1 cellular context compared by ENCODE assay signal in the genomic region with DNA sequence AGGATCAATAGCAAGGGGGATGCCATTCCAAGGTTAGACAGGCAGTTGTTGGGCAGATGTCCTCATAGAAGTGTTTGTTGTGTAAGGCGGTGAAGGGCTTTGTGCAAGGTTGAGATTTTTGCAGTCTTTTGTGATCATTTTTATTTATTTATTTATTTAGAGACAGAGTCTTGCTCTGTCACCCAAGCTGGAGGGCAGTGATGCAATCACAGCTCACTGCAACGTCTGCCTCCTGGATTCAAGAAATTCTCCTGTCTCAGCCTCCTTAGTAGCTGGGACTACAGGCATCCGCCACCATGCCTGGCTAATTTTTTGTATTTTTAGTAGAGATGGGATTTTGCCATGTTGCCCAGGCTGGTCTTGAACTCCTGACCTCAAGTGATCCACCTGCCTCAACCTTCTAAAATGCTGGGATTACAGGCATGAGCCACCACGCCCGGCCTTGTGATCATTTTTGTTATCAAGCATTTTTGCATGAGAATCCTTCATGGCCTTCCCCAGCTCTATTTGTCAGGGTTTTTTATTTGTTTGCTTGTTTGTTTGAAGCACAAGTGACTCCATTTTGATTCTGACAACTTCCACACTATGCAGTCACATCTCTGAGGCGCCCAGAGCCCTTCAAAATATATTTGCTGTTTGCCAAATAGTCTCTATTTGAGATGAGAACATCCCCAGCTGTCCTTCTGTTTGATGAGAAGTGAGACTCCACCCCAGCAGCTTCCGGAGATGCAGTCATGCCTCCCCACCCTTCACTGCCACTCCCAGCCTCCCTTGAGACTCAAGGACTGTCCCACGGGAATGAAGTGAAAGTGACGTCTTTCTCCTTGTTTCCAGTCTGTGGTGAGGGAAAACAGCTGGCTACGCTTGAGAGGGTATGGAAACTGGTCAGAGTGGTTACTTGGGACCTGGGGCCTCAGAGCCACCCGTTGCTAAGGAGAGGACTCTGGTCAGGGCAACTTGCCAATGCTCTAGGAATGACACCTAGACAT.
TF ChIP-seq lines count a peak whose summit lies in the region.

No MANE protein-coding gene starts in this region.

TF ChIP-seq in K562, 482 proteins besides CTCF, POLR2A, EP300 and RAD21:
- TF ChIP-seq, protein P1, sequence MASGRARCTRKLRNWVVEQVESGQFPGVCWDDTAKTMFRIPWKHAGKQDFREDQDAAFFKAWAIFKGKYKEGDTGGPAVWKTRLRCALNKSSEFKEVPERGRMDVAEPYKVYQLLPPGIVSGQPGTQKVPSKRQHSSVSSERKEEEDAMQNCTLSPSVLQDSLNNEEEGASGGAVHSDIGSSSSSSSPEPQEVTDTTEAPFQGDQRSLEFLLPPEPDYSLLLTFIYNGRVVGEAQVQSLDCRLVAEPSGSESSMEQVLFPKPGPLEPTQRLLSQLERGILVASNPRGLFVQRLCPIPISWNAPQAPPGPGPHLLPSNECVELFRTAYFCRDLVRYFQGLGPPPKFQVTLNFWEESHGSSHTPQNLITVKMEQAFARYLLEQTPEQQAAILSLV (tag; IDR thresholded peaks at IDR 0.05), result peak; percentile 46; the same call in 1 of the 2 replicates
- TF ChIP-seq ZNF311 (CRISPR knock-in tag; IDR thresholded peaks at IDR 0.05), result no peak
- TF ChIP-seq IRF2 (CRISPR knock-in tag; IDR thresholded peaks at IDR 0.05), result no peak
- TF ChIP-seq NR1H2 (CRISPR knock-in tag; IDR thresholded peaks at IDR 0.05), result no peak
- peak; percentile 49 for TF ChIP-seq ETV1 (tag; conservative IDR thresholded peaks at IDR 0.05; ENCODE audit: low read depth)
- TF ChIP-seq PHB2 (IDR thresholded peaks at IDR 0.05; ENCODE audit: low read depth), result no peak
- no peak for TF ChIP-seq NCOA4 (IDR thresholded peaks at IDR 0.05; ENCODE audit: partially characterized antibody)
- TF ChIP-seq PTTG1 (tag; IDR thresholded peaks at IDR 0.05; ENCODE audit: low read depth), result peak; percentile 44; the same call in 1 of the 2 replicates
- TF ChIP-seq, protein P2, sequence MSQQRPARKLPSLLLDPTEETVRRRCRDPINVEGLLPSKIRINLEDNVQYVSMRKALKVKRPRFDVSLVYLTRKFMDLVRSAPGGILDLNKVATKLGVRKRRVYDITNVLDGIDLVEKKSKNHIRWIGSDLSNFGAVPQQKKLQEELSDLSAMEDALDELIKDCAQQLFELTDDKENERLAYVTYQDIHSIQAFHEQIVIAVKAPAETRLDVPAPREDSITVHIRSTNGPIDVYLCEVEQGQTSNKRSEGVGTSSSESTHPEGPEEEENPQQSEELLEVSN (IDR thresholded peaks at IDR 0.05; ENCODE audit: borderline replicate concordance in 1 of 2, extremely low read depth in 1 of 2, insufficient read depth in 1 of 2, insufficient read length in 1 of 2, low read depth in 1 of 2, low read length in 1 of 2, poor library complexity in 1 of 2, severe bottlenecking in 1 of 2), result no peak
- TF ChIP-seq ZBTB12 (CRISPR knock-in tag; IDR thresholded peaks at IDR 0.05), result 0 out of 2 replicates have a peak, but pooled peaks have one; percentile 23
- peak; percentile 36; the same call in 1 of the 2 replicates for TF ChIP-seq MECOM (CRISPR knock-in tag; IDR thresholded peaks at IDR 0.05)
- peak; percentile 60; the same call in 1 of the 2 replicates for TF ChIP-seq ZNF395 (CRISPR knock-in tag; IDR thresholded peaks at IDR 0.05)
- TF ChIP-seq NR2C1 (IDR thresholded peaks at IDR 0.05), result no peak
- TF ChIP-seq NR2C1 (tag; IDR thresholded peaks at IDR 0.05), result peak; percentile 50
- TF ChIP-seq SOX6 (IDR thresholded peaks at IDR 0.05), result no peak
- 0 out of 2 replicates have a peak, but pooled peaks have one; percentile 11 for TF ChIP-seq ZNF583 (CRISPR knock-in tag; IDR thresholded peaks at IDR 0.05)
- TF ChIP-seq ZNF584 (CRISPR knock-in tag; IDR thresholded peaks at IDR 0.05; ENCODE audit: low read depth), result 0 out of 2 replicates have a peak, but pooled peaks have one; percentile 59
- TF ChIP-seq TAF9B (IDR thresholded peaks at IDR 0.05; ENCODE audit: partially characterized antibody), result no peak
- TF ChIP-seq, protein P3, sequence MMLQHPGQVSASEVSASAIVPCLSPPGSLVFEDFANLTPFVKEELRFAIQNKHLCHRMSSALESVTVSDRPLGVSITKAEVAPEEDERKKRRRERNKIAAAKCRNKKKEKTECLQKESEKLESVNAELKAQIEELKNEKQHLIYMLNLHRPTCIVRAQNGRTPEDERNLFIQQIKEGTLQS (IDR thresholded peaks at IDR 0.05), result peak; percentile 84
- TF ChIP-seq, protein P3 (CRISPR knock-in tag; conservative IDR thresholded peaks at IDR 0.05), result no peak
- peak; percentile 67 for TF ChIP-seq MEF2D (tag; conservative IDR thresholded peaks at IDR 0.05; ENCODE audit: low read depth)
- 0 out of 2 replicates have a peak, but pooled peaks have one; percentile 16 for TF ChIP-seq CTBP1 (IDR thresholded peaks at IDR 0.05; ENCODE audit: borderline replicate concordance)
- TF ChIP-seq NFXL1 (CRISPR knock-in tag; IDR thresholded peaks at IDR 0.05), result 0 out of 2 replicates have a peak, but pooled peaks have one; percentile 47
- peak; percentile 71 for TF ChIP-seq CEBPB (tag; IDR thresholded peaks at IDR 0.05)
- no peak for TF ChIP-seq MTA3 (IDR thresholded peaks at IDR 0.05; ENCODE audit: borderline replicate concordance)
- TF ChIP-seq KLF1 (tag; IDR thresholded peaks at IDR 0.05), result no peak
- TF ChIP-seq ZNF75A (CRISPR knock-in tag; IDR thresholded peaks at IDR 0.05), result no peak
- TF ChIP-seq DMBX1 (CRISPR knock-in tag; IDR thresholded peaks at IDR 0.05; ENCODE audit: borderline replicate concordance), result 0 out of 2 replicates have a peak, but pooled peaks have one; percentile 62
- peak; percentile 72 for TF ChIP-seq CEBPG (CRISPR knock-in tag; IDR thresholded peaks at IDR 0.05)
- TF ChIP-seq CEBPG (tag; conservative IDR thresholded peaks at IDR 0.05 in 1 of 2, IDR thresholded peaks at IDR 0.05 in 1 of 2), result peak; percentile 68 to 77
- TF ChIP-seq, protein P4, sequence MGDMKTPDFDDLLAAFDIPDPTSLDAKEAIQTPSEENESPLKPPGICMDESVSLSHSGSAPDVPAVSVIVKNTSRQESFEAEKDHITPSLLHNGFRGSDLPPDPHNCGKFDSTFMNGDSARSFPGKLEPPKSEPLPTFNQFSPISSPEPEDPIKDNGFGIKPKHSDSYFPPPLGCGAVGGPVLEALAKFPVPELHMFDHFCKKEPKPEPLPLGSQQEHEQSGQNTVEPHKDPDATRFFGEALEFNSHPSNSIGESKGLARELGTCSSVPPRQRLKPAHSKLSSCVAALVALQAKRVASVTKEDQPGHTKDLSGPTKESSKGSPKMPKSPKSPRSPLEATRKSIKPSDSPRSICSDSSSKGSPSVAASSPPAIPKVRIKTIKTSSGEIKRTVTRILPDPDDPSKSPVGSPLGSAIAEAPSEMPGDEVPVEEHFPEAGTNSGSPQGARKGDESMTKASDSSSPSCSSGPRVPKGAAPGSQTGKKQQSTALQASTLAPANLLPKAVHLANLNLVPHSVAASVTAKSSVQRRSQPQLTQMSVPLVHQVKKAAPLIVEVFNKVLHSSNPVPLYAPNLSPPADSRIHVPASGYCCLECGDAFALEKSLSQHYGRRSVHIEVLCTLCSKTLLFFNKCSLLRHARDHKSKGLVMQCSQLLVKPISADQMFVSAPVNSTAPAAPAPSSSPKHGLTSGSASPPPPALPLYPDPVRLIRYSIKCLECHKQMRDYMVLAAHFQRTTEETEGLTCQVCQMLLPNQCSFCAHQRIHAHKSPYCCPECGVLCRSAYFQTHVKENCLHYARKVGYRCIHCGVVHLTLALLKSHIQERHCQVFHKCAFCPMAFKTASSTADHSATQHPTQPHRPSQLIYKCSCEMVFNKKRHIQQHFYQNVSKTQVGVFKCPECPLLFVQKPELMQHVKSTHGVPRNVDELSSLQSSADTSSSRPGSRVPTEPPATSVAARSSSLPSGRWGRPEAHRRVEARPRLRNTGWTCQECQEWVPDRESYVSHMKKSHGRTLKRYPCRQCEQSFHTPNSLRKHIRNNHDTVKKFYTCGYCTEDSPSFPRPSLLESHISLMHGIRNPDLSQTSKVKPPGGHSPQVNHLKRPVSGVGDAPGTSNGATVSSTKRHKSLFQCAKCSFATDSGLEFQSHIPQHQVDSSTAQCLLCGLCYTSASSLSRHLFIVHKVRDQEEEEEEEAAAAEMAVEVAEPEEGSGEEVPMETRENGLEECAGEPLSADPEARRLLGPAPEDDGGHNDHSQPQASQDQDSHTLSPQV (IDR thresholded peaks at IDR 0.05), result peak; percentile 88
- no peak for TF ChIP-seq SRSF1 (IDR thresholded peaks at IDR 0.05; ENCODE audit: low read depth, low read length)
- TF ChIP-seq BACH1 (tag; IDR thresholded peaks at IDR 0.05), result no peak
- peak; percentile 5; the same call in 1 of the 2 replicates for TF ChIP-seq JUND (IDR thresholded peaks at IDR 0.05; ENCODE audit: borderline replicate concordance, low read depth, low read length)
- TF ChIP-seq JUND (tag; IDR thresholded peaks at IDR 0.05; ENCODE audit: borderline replicate concordance, low read depth, low read length), result no peak
- peak; percentile 66; the same call in 1 of the 2 replicates for TF ChIP-seq SMAD4 (CRISPR knock-in tag; conservative IDR thresholded peaks at IDR 0.05)
- peak; percentile 47 for TF ChIP-seq NFIC (IDR thresholded peaks at IDR 0.05)
- TF ChIP-seq CXXC5 (CRISPR knock-in tag; IDR thresholded peaks at IDR 0.05), result peak; percentile 34; the same call in 1 of the 2 replicates
- no peak for TF ChIP-seq ZSCAN32 (CRISPR knock-in tag; IDR thresholded peaks at IDR 0.05)
- no peak for TF ChIP-seq POLR2AphosphoS2 (IDR thresholded peaks at IDR 0.05; ENCODE audit: low read length)
- TF ChIP-seq, protein P5, sequence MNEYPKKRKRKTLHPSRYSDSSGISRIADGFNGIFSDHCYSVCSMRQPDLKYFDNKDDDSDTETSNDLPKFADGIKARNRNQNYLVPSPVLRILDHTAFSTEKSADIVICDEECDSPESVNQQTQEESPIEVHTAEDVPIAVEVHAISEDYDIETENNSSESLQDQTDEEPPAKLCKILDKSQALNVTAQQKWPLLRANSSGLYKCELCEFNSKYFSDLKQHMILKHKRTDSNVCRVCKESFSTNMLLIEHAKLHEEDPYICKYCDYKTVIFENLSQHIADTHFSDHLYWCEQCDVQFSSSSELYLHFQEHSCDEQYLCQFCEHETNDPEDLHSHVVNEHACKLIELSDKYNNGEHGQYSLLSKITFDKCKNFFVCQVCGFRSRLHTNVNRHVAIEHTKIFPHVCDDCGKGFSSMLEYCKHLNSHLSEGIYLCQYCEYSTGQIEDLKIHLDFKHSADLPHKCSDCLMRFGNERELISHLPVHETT (CRISPR knock-in tag; conservative IDR thresholded peaks at IDR 0.05 in 1 of 2, IDR thresholded peaks at IDR 0.05 in 1 of 2), result peak in 1 of 2 experiments; percentile 33; a peak in 1 of 4 replicates
- 0 out of 2 replicates have a peak, but pooled peaks have one; percentile 26 for TF ChIP-seq DDX20 (tag; IDR thresholded peaks at IDR 0.05; ENCODE audit: low read depth)
- no peak for TF ChIP-seq EP400 (IDR thresholded peaks at IDR 0.05)
- peak; percentile 56; the same call in 1 of the 2 replicates for TF ChIP-seq PTRF (tag; IDR thresholded peaks at IDR 0.05)
- TF ChIP-seq ZNF384 (IDR thresholded peaks at IDR 0.05; ENCODE audit: low read depth, low read length), result no peak
- TF ChIP-seq ZNF175 (CRISPR knock-in tag; IDR thresholded peaks at IDR 0.05; ENCODE audit: low read depth), result peak; percentile 75
- TF ChIP-seq HINFP (tag; conservative IDR thresholded peaks at IDR 0.05; ENCODE audit: low read depth), result peak; percentile 52; the same call in 1 of the 2 replicates
- no peak for TF ChIP-seq COPS2 (conservative IDR thresholded peaks at IDR 0.05)
